ENCODE assay signal across 25 cellular contexts in genomic region chr2:102078773-102079172, GRCh38.
"Had no signal": no experiment of that assay in that cellular context is flagged by ENCODE, and none has a peak within 500 bp of the region (broad histone marks: within the 10 kb centered on the region; RNA-seq: fewer than 3 reads in every experiment).

No MANE protein-coding gene starts in this region.

- H3K36me3 ChIP-seq: breast epithelium, cardiac muscle cell had no signal

- H3K27ac ChIP-seq: breast epithelium, cardiac muscle cell, coronary artery, dorsolateral prefrontal cortex had no signal

- DNase-seq: activated CD4-positive, alpha-beta T cell treated with anti-CD3 and anti-CD28 coated beads for 4 hours; activated CD4-positive, alpha-beta T cell treated with anti-CD3 and anti-CD28 coated beads, Interleukin-2, amount 10 ng/mL, durations not matched to agents 7 days and 5 days; activated CD4-positive, alpha-beta T cell treated with anti-CD3 and anti-CD28 coated beads, Interleukin-2, amount 50 U/mL, for 4 hours; activated CD4-positive, CD25-positive, alpha-beta regulatory T cell; activated CD4-positive, CD25-positive, alpha-beta regulatory T cell treated with anti-CD3 and anti-CD28 coated beads, Interleukin-2, amount 50 U/mL, for 72 hours; activated CD8-positive, alpha-beta memory T cell treated with anti-CD3 and anti-CD28 coated beads for 24 hours; activated CD8-positive, alpha-beta T cell treated with anti-CD3 and anti-CD28 coated beads for 36 hours; activated effector memory CD4-positive, alpha-beta T cell treated with anti-CD3 and anti-CD28 coated beads, Interleukin-2, amount 50 U/mL, for 16 hours; activated naive CD4-positive, alpha-beta T cell treated with anti-CD3 and anti-CD28 coated beads, Interleukin-2, amount 10 ng/mL, durations not matched to agents 7 days and 5 days; activated T-cell treated with anti-CD3 and anti-CD28 coated beads, Interleukin-2, amount 50 U/mL, for 4 hours; amygdala; aorta; central memory CD4-positive, alpha-beta T cell; cerebellar nuclear complex; dorsolateral prefrontal cortex; effector memory CD4-positive, alpha-beta T cell; endodermal cell; foreskin fibroblast; head of caudate nucleus; hippocampal formation; T-helper 2 cell had no signal

- H3K9me3 ChIP-seq: breast epithelium had no signal

- H3K4me3 ChIP-seq: breast epithelium, cardiac muscle cell, coronary artery, dorsolateral prefrontal cortex had no signal

- ATAC-seq: activated CD8-positive, alpha-beta T cell treated with anti-CD3 and anti-CD28 coated beads for 36 hours; activated T-cell treated with anti-CD3 and anti-CD28 coated beads, Interleukin-2, amount 50 U/mL, for 4 hours; esophagus mucosa had no signal

- H3K27me3 ChIP-seq: breast epithelium, cardiac muscle cell, dorsolateral prefrontal cortex had no signal
